ENCODE assay signal across 17 cellular contexts in the genomic region with DNA sequence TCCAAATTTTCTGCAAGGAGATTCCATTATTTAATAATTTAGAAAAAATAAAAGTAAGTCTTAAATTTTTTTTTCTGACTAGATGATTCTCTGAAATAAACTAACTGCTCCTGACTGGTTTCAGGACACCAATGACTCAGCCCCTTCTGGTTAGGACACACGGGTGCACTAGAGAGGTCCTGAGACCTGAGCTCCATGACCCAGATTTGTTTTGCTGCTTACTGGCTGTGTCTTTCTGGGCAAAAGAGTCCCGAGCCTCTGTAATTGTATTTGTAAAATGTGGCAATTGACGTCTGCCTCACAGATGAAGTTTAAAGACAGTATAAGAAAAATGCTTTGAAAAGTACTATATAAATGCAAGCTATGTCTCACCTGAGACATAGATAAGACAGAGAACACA.
"Had no signal": no experiment of that assay in that cellular context is flagged by ENCODE, and none has a peak within 500 bp of the region (broad histone marks: within the 10 kb centered on the region; RNA-seq: fewer than 3 reads in every experiment).

No MANE protein-coding gene starts in this region.

- H3K36me3 ChIP-seq: cardiac muscle cell, right lobe of liver had no signal

- H3K36me3 Mint-ChIP-seq: activated CD4-positive, alpha-beta memory T cell treated with anti-CD3 and anti-CD28 coated beads for 36 hours; immature natural killer cell; naive thymus-derived CD8-positive, alpha-beta T cell; stimulated activated memory B cell treated with anti-CD40 and anti-IgM and Interleukin-4, amounts not matched to agents 10 μg/mL and 1 μg/mL and 100 μg/mL, for 72 hours; type B pancreatic cell had no signal

- H3K4me1 ChIP-seq: psoas muscle, right lobe of liver had no signal

- H3K9me3 Mint-ChIP-seq: activated CD4-positive, alpha-beta memory T cell treated with anti-CD3 and anti-CD28 coated beads for 36 hours; activated T-cell treated with anti-CD3 and anti-CD28 coated beads, Interleukin-2, amount 50 U/mL, for 72 hours; stimulated activated memory B cell treated with anti-CD40 and anti-IgM and Interleukin-4, amounts not matched to agents 10 μg/mL and 1 μg/mL and 100 μg/mL, for 72 hours; type B pancreatic cell had no signal

- FAIRE-seq: astrocyte had no signal

- H3K4me3 Mint-ChIP-seq: activated CD4-positive, alpha-beta memory T cell treated with anti-CD3 and anti-CD28 coated beads for 36 hours; activated T-cell treated with anti-CD3 and anti-CD28 coated beads, Interleukin-2, amount 50 U/mL, for 72 hours; immature natural killer cell; naive thymus-derived CD8-positive, alpha-beta T cell; stimulated activated memory B cell treated with anti-CD40 and anti-IgM and Interleukin-4, amounts not matched to agents 10 μg/mL and 1 μg/mL and 100 μg/mL, for 72 hours; type B pancreatic cell had no signal

- H3K27me3 ChIP-seq: cardiac muscle cell, right lobe of liver had no signal

- H3K27me3 Mint-ChIP-seq: activated CD4-positive, alpha-beta memory T cell treated with anti-CD3 and anti-CD28 coated beads for 36 hours; stimulated activated memory B cell treated with anti-CD40 and anti-IgM and Interleukin-4, amounts not matched to agents 10 μg/mL and 1 μg/mL and 100 μg/mL, for 72 hours; type B pancreatic cell had no signal

- H3K9me3 ChIP-seq: psoas muscle, right lobe of liver had no signal

- H3K4me3 ChIP-seq: cardiac muscle cell, coronary artery, lung, psoas muscle, right lobe of liver had no signal

- H3K4me1 Mint-ChIP-seq: immature natural killer cell; naive thymus-derived CD8-positive, alpha-beta T cell; stimulated activated memory B cell treated with anti-CD40 and anti-IgM and Interleukin-4, amounts not matched to agents 10 μg/mL and 1 μg/mL and 100 μg/mL, for 72 hours had no signal

- DNase-seq: activated CD4-positive, alpha-beta memory T cell treated with anti-CD3 and anti-CD28 coated beads for 36 hours; activated CD8-positive, alpha-beta memory T cell treated with anti-CD3 and anti-CD28 coated beads, Interleukin-2, amount 50 U/mL, for 4 hours; activated T-cell treated with anti-CD3 and anti-CD28 coated beads, Interleukin-2, amount 50 U/mL, for 72 hours; effector CD8-positive, alpha-beta T cell; hippocampal formation; immature natural killer cell; left colon; naive thymus-derived CD8-positive, alpha-beta T cell; psoas muscle; right lobe of liver had no signal

- H3K27ac Mint-ChIP-seq: activated CD4-positive, alpha-beta memory T cell treated with anti-CD3 and anti-CD28 coated beads for 36 hours; activated T-cell treated with anti-CD3 and anti-CD28 coated beads, Interleukin-2, amount 50 U/mL, for 72 hours; immature natural killer cell; naive thymus-derived CD8-positive, alpha-beta T cell; stimulated activated memory B cell treated with anti-CD40 and anti-IgM and Interleukin-4, amounts not matched to agents 10 μg/mL and 1 μg/mL and 100 μg/mL, for 72 hours; type B pancreatic cell had no signal

- H3K27ac ChIP-seq: cardiac muscle cell, coronary artery, epithelial cell of prostate, psoas muscle, right lobe of liver had no signal
